In the genomic region with DNA sequence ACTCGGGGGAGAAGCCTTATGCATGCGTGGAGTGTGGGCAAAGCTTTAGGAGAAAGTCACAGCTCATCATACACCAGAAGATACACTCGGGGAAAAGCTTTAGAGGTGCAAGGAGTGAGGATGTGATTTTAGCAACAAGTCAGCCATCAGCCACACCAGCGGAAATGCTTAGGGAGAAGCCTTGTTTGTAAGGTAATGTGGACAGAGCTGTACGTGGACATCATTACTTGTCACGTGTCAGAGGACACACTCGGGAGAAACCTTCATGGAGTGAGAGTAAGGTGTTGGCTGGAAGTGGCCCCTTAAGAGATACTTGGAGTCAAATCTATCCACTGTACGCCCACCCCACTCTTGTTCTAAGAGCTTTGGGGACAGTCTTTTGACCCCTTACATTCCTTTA, we compare ENCODE assay signal across 16 cellular contexts. TPM values are rescaled to one million over a fixed set of nuclear protein-coding genes. Genes with fewer than 3 reads are reported as not detected.
DNase-seq lines count a peak whose midpoint lies in the region; ATAC-seq, FAIRE-seq and TF ChIP-seq lines count a peak whose summit lies in the region.
"Had no signal": no experiment of that assay in that cellular context is flagged by ENCODE, and none has a peak within 500 bp of the region (broad histone marks: within the 10 kb centered on the region; RNA-seq: fewer than 3 reads in every experiment).

No MANE protein-coding gene starts in this region.

- in situ Hi-C loops in GM12878 (cut with MboI) = no loop called here

- no peaks in the 10 kb centered on the region for H3K9me2 ChIP-seq in PC-3 (replicated peaks; ENCODE audit: low read length)

- H2AFZ ChIP-seq in PC-3 (ENCODE audit: low read length) (no peak overlapping the region), GM12878 (ENCODE audit: control insufficient read depth, low read depth, low read length) (no peak overlapping the region), neural progenitor cell (replicated peaks) (no peak overlapping the region)

- FAIRE-seq in GM12878 (lab: Jason Lieb, UNC) = no peak

- H3K79me2 ChIP-seq in PC-3 (ENCODE audit: low read length) (no peaks in the 10 kb centered on the region), GM12878 (ENCODE audit: control insufficient read depth, insufficient read depth, low read length) (no peaks in the 10 kb centered on the region), neural progenitor cell (ENCODE audit: low read depth) (no peaks in the 10 kb centered on the region)

- H3K36me3 Mint-ChIP-seq in Caco-2 (ENCODE audit: insufficient read depth, unreplicated experiment) = peaks cover 35% of the 10 kb centered on the region
- peaks cover 54% of the 10 kb centered on the region for H3K36me3 Mint-ChIP-seq in neural progenitor cell

- no peak for TF ChIP-seq POLR2A in GM12878 (IDR thresholded peaks at IDR 0.05; ENCODE audit: low read depth, low read length)

- H3K9ac ChIP-seq in PC-3 (ENCODE audit: low read length) (no peak overlapping the region), GM12878 (ENCODE audit: control insufficient read depth, insufficient read depth, low read length) (no peak overlapping the region), neural progenitor cell (no peak overlapping the region)
- H3K9ac ChIP-seq: BLaER1 treated with 17β-estradiol and CSF1 and Interleukin-3, amounts not matched to agents 10 nM and 100 nM had no signal

- peaks cover 11% of the 10 kb centered on the region for H3F3A ChIP-seq in PC-3 (ENCODE audit: low read length, unreplicated experiment)
- H3F3A ChIP-seq in neural progenitor cell (ENCODE audit: low read depth) = peaks cover 19% of the 10 kb centered on the region

- RAD21 ChIA-PET in GM12878 (lab: Charles Lee; ENCODE audit: unreplicated experiment) = interaction anchor here (0.6 to 8.9 kb wide), 5 partner anchors 26 to 166 kb away, joined by 3 to 73 read pairs (median 5); a partner anchor contains a TSS

- ATAC-seq in PC-3 = no peak
- ATAC-seq in GM12878 = no peak
- no peak for ATAC-seq in GM21528 (IDR thresholded peaks at IDR 0.05; ENCODE audit: low FRiP score, unreplicated experiment)

- H3K27ac Mint-ChIP-seq in Caco-2 (ENCODE audit: unreplicated experiment) (peak overlapping the region; percentile 72), neural progenitor cell (peak overlapping the region; percentile 83)

- WGBS in GM12878 (ENCODE audit: insufficient coverage, insufficient replicate concordance, low lambda C conversion rate, missing lambda C conversion rate) = 89% methylated on average over 8 of the region's 8 CpGs

- H3K9me3 ChIP-seq in Caco-2 (no peaks in the 10 kb centered on the region), PC-3 (ENCODE audit: low read length) (no peaks in the 10 kb centered on the region), GM12878 (replicated peaks; ENCODE audit: control insufficient read depth, insufficient read depth, low read length) (no peaks in the 10 kb centered on the region; the same call in 2 of the 3 replicates), neural progenitor cell (ENCODE audit: low read depth) (no peaks in the 10 kb centered on the region)

- no TSS peak for BruUV-seq in Caco-2 (replicated peaks; lab: Mats Ljungman, UMichigan)
- BruUV-seq in PC-3 (replicated peaks; lab: Mats Ljungman, UMichigan) = no TSS peak
- TSS peak; percentile 45 for BruUV-seq in GM12878 (replicated peaks; lab: Mats Ljungman, UMichigan)

- H3K27me3 ChIP-seq in Caco-2 (replicated peaks; ENCODE audit: control insufficient read depth, insufficient read depth, low read length) = no peaks in the 10 kb centered on the region
- H3K27me3 ChIP-seq in PC-3 (ENCODE audit: low read length) = no peaks in the 10 kb centered on the region
- H3K27me3 ChIP-seq in GM12878 (replicated peaks in 1 of 2; ENCODE audit: control insufficient read depth in 2 of 2, insufficient read depth in 2 of 2, low read length in 1 of 2) = no peaks in the 10 kb centered on the region
- H3K27me3 ChIP-seq in neural progenitor cell = no peaks in the 10 kb centered on the region
- H3K27me3 ChIP-seq: BLaER1 treated with 17β-estradiol and CSF1 and Interleukin-3, amounts not matched to agents 10 nM and 100 nM had no signal

- no peak for TF ChIP-seq EP300 in GM12878 (IDR thresholded peaks at IDR 0.05; ENCODE audit: borderline replicate concordance in 1 of 2, control insufficient read depth in 1 of 2, low read depth in 2 of 2, low read length in 2 of 2)

- SMC1A ChIA-PET in GM12878 (lab: Charles Lee; ENCODE audit: uncharacterized antibody, unreplicated experiment) = interaction anchor here (1.0 to 2.0 kb wide), 6 partner anchors 21 to 287 kb away, joined by 3 to 7 read pairs (median 4); no protein-coding TSS in a partner anchor

- TF ChIP-seq RAD21 in GM12878 (IDR thresholded peaks at IDR 0.05; ENCODE audit: insufficient read depth, low read depth, low read length) = no peak

- peaks cover 23% of the 10 kb centered on the region for H3K4me1 ChIP-seq in Caco-2
- peaks cover 28% of the 10 kb centered on the region for H3K4me1 ChIP-seq in PC-3 (ENCODE audit: insufficient read depth, low read length)
- no peaks in the 10 kb centered on the region for H3K4me1 ChIP-seq in GM12878 (ENCODE audit: control insufficient read depth, insufficient read depth, low read length)
- no peaks in the 10 kb centered on the region for H3K4me1 ChIP-seq in neural progenitor cell

- peak overlapping the region; percentile 93 for H3K27ac ChIP-seq in PC-3 (ENCODE audit: low read length)
- no peak overlapping the region for H3K27ac ChIP-seq in GM12878 (ENCODE audit: control insufficient read depth, insufficient read depth)
- H3K27ac ChIP-seq in neural progenitor cell = no peak overlapping the region
- H3K27ac ChIP-seq: BLaER1 treated with 17β-estradiol and CSF1 and Interleukin-3, amounts not matched to agents 10 nM and 100 nM had no signal

- no peak overlapping the region for H3K4me2 ChIP-seq in PC-3 (ENCODE audit: low read length)
- no peak overlapping the region for H3K4me2 ChIP-seq in GM12878 (ENCODE audit: control insufficient read depth, insufficient read depth)
- H3K4me2 ChIP-seq in neural progenitor cell = no peak overlapping the region
- H3K4me2 ChIP-seq: BLaER1 treated with 17β-estradiol and CSF1 and Interleukin-3, amounts not matched to agents 10 nM and 100 nM had no signal

- H3K27me3 Mint-ChIP-seq in Caco-2 (ENCODE audit: insufficient read depth, unreplicated experiment) (no peaks in the 10 kb centered on the region), neural progenitor cell (ENCODE audit: insufficient read depth, low read depth) (peaks cover 6% of the 10 kb centered on the region)
- H3K27me3 Mint-ChIP-seq: progenitor cell of endocrine pancreas had no signal

- TF ChIP-seq CTCF in Caco-2 (IDR thresholded peaks at IDR 0.05; ENCODE audit: insufficient read depth in 1 of 2, low read depth in 1 of 2, low read length in 1 of 2, severe bottlenecking in 1 of 2, unreplicated experiment in 1 of 2) (no peak), PC-3 (conservative IDR thresholded peaks at IDR 0.05; ENCODE audit: low read depth, low read length) (no peak), GM12878 (IDR thresholded peaks at IDR 0.05 in 2 of 3, conservative IDR thresholded peaks at IDR 0.05 in 1 of 3; ENCODE audit: control insufficient read depth in 2 of 3, extremely low read depth in 1 of 3, insufficient read depth in 1 of 3, low read depth in 3 of 3, low read length in 3 of 3) (no peak), neural progenitor cell (IDR thresholded peaks at IDR 0.05) (no peak)

- intact Hi-C loops in Caco-2 (cut with micrococcal nuclease; ENCODE audit: unreplicated experiment) (loop anchor here (2.0 kb wide), 1 partner anchor 37 kb away; no protein-coding TSS in a partner anchor), PC-3 (cut with micrococcal nuclease) (loop anchor here (2.0 kb wide), 2 partner anchors 29 to 37 kb away; a partner anchor contains a TSS), GM12878 (cut with micrococcal nuclease; ENCODE audit: unreplicated experiment) (no loop called here)

- POLR2A ChIA-PET in Caco-2 (lab: Charles Lee) = interaction anchor here (0.8 kb wide), 1 partner anchor 167 kb away, joined by 4 read pairs; no protein-coding TSS in a partner anchor
- POLR2A ChIA-PET in PC-3 (lab: Charles Lee; ENCODE audit: unreplicated experiment) = no interaction called here
- POLR2A ChIA-PET in GM12878 (lab: Charles Lee) = no interaction called here

- peaks cover 29% of the 10 kb centered on the region for H3K4me1 Mint-ChIP-seq in Caco-2 (ENCODE audit: low read depth, unreplicated experiment)
- H3K4me1 Mint-ChIP-seq in neural progenitor cell = peaks cover 26% of the 10 kb centered on the region

- no peak overlapping the region for H3K4me3 Mint-ChIP-seq in Caco-2 (ENCODE audit: unreplicated experiment)
- no peak overlapping the region for H3K4me3 Mint-ChIP-seq in neural progenitor cell

- no peak for DNase-seq in Caco-2
- no peak for DNase-seq in PC-3
- DNase-seq in GM12878 (ENCODE audit: low read depth, low spot score) = no peak
- no peak for DNase-seq in neural progenitor cell (ENCODE audit: low spot score)
- DNase-seq in SHP77 treated with DMSO at 0.1 percent for 48 hours (lab: John Stamatoyannopoulos, UW) = no peak
- no peak for DNase-seq in NCI-H128 (lab: John Stamatoyannopoulos, UW; ENCODE audit: unreplicated experiment)
- DNase-seq: aorta, cortex of kidney, NCI-H1930, NCI-H748 treated with DMSO at 0.1 percent for 48 hours, RPMI8226, T-helper 9 cell had no signal

- no peak overlapping the region for H3K4me3 ChIP-seq in Caco-2 (ENCODE audit: low read depth, low read length)
- H3K4me3 ChIP-seq in PC-3 (ENCODE audit: low read length) = no peak overlapping the region
- H3K4me3 ChIP-seq in GM12878 = no peak overlapping the region
- H3K4me3 ChIP-seq in neural progenitor cell = no peak overlapping the region
- H3K4me3 ChIP-seq: BLaER1 treated with 17β-estradiol and CSF1 and Interleukin-3, amounts not matched to agents 10 nM and 100 nM had no signal

- H3K9me3 Mint-ChIP-seq in Caco-2 (ENCODE audit: unreplicated experiment) (no peaks in the 10 kb centered on the region), neural progenitor cell (peaks cover 3% of the 10 kb centered on the region)

- H3K36me3 ChIP-seq in Caco-2 (ENCODE audit: control insufficient read depth, insufficient read depth, low read length) (peaks cover 2% of the 10 kb centered on the region; the same call in 1 of the 2 replicates), PC-3 (ENCODE audit: low read depth, low read length) (peaks cover 8% of the 10 kb centered on the region; the same call in 1 of the 2 replicates), GM12878 (ENCODE audit: control insufficient read depth in 2 of 2, insufficient read depth in 2 of 2, low read length in 1 of 2) (peaks cover 19 to 27% of the 10 kb centered on the region in 2 experiments), neural progenitor cell (no peaks in the 10 kb centered on the region)

- H4K20me1 ChIP-seq in PC-3 (ENCODE audit: low read length) (no peaks in the 10 kb centered on the region), GM12878 (ENCODE audit: control insufficient read depth, insufficient read depth) (no peaks in the 10 kb centered on the region; the same call in 1 of the 2 replicates), neural progenitor cell (ENCODE audit: low read depth) (no peaks in the 10 kb centered on the region)

- CTCF ChIA-PET in Caco-2 (lab: Charles Lee) (interaction anchor here (2.3 kb wide), 1 partner anchor 166 kb away, joined by 20 read pairs; no protein-coding TSS in a partner anchor), PC-3 (lab: Charles Lee) (interaction anchor here (2.2 to 2.7 kb wide), 2 partner anchors 131 to 167 kb away, joined by 5 to 40 read pairs; no protein-coding TSS in a partner anchor), GM12878 (lab: Yijun Ruan, JAX) (interaction anchor here (0.8 to 10.9 kb wide), 4 partner anchors 21 to 167 kb away, joined by 3 to 157 read pairs (median 6); no protein-coding TSS in a partner anchor)

RNA-seq across cellular contexts. Expression of a gene that starts 28.7 kb away (rescaled TPM):
- total RNA-seq in Caco-2 (2022) (9.7 and 10.9 TPM in 2 replicates), PC-3 (2014; rRNA removed) (9.4 and 10.2 TPM in 2 replicates), GM12878 (2014; rRNA removed) (26.5 and 29.0 TPM in 2 replicates), GM12878 (2014; rRNA removed; fragmentation: Illumina TruSeq; extraction: Trizol) (29.5 and 30.2 TPM in 2 replicates), GM12878 (2021) (27.7 and 34.2 TPM in 2 replicates), neural progenitor cell (ENCODE audit: low replicate concordance) (49.9 and 57.3 TPM in 2 replicates)
- total RNA-seq in GM12878 (2013; cell fraction: nucleolus; rRNA removed) = 211 and 232 TPM in 2 replicates
- polyA plus RNA-seq in GM12878 (2011; ENCODE audit: low read depth) = 25.2 TPM
- polyA plus RNA-seq in GM12878 (2011; rRNA removed) (47.2 and 47.9 TPM in 2 replicates), GM12878 (2014; fragmentation: Illumina TruSeq; extraction: Trizol) (36.9 and 47.9 TPM in 2 replicates), GM12878 (2014; fragmentation: Nextera tagmentation; extraction: Ambion mirVana) (10 to 100 TPM in 1 of 2 experiments, 1 to 10 TPM in 1; 6.5 to 10.1 TPM), GM12878 (2014; rRNA removed) (30.2 and 30.8 TPM in 2 replicates), GM12878 (2016; fragmentation: Nextera tagmentation; extraction: Ambion mirVana) (10 to 100 TPM; 19.7 to 20.2 TPM)
- 29.4 and 32.9 TPM in 2 replicates for polyA plus RNA-seq in GM12878 (2011; cell fraction: cytosol; rRNA removed)
- 114 and 142 TPM in 2 replicates for polyA plus RNA-seq in GM12878 (2011; cell fraction: nucleus; rRNA removed)
- 26.2 and 27.8 TPM in 2 replicates for polyA plus RNA-seq in GM12878 (2012)
- polyA minus RNA-seq in GM12878 (2011; rRNA and poly(A)+ RNA removed) = 33.6 and 39.6 TPM in 2 replicates
- 8.0 and 10.2 TPM in 2 replicates for polyA minus RNA-seq in GM12878 (2011; cell fraction: cytosol; rRNA and poly(A)+ RNA removed)
- polyA minus RNA-seq in GM12878 (2011; cell fraction: nucleus; rRNA and poly(A)+ RNA removed) = 24.1 and 29.7 TPM in 2 replicates

RNA-seq across cellular contexts. Expression of a gene that starts 31.6 kb away (rescaled TPM):
- total RNA-seq in Caco-2 (2022) (42.3 and 49.2 TPM in 2 replicates), PC-3 (2014; rRNA removed) (35.2 and 37.4 TPM in 2 replicates), GM12878 (2014; rRNA removed) (27.8 and 33.4 TPM in 2 replicates), GM12878 (2014; rRNA removed; fragmentation: Illumina TruSeq; extraction: Trizol) (26.2 and 28.9 TPM in 2 replicates), GM12878 (2021) (21.3 and 25.5 TPM in 2 replicates), neural progenitor cell (ENCODE audit: low replicate concordance) (18.8 and 26.5 TPM in 2 replicates)
- total RNA-seq in GM12878 (2013; cell fraction: nucleolus; rRNA removed) = 62.9 and 64.4 TPM in 2 replicates
- polyA plus RNA-seq in GM12878 (2011; ENCODE audit: low read depth) = 12.3 TPM
- polyA plus RNA-seq in GM12878 (2011; rRNA removed) (22.1 and 34.2 TPM in 2 replicates), GM12878 (2014; fragmentation: Illumina TruSeq; extraction: Trizol) (22.4 and 31.7 TPM in 2 replicates), GM12878 (2014; fragmentation: Nextera tagmentation; extraction: Ambion mirVana) (10 to 100 TPM; 39.4 to 68.6 TPM), GM12878 (2014; rRNA removed) (27.7 and 27.9 TPM in 2 replicates), GM12878 (2016; fragmentation: Nextera tagmentation; extraction: Ambion mirVana) (10 to 100 TPM; 38.0 to 38.8 TPM)
- polyA plus RNA-seq in GM12878 (2011; cell fraction: cytosol; rRNA removed) = 43.7 and 54.0 TPM in 2 replicates
- 11.2 and 11.5 TPM in 2 replicates for polyA plus RNA-seq in GM12878 (2011; cell fraction: nucleus; rRNA removed)
- polyA plus RNA-seq in GM12878 (2012) = 13.8 and 19.4 TPM in 2 replicates
- 38.5 and 44.2 TPM in 2 replicates for polyA minus RNA-seq in GM12878 (2011; rRNA and poly(A)+ RNA removed)
- polyA minus RNA-seq in GM12878 (2011; cell fraction: cytosol; rRNA and poly(A)+ RNA removed) = 9.1 and 9.9 TPM in 2 replicates
- 10.9 and 12.8 TPM in 2 replicates for polyA minus RNA-seq in GM12878 (2011; cell fraction: nucleus; rRNA and poly(A)+ RNA removed)

RNA-seq across cellular contexts. Expression of a gene that starts 46.3 kb away (rescaled TPM):
- total RNA-seq in Caco-2 (2022) (not detected in 2 replicates), PC-3 (2014; rRNA removed) (not detected in 2 replicates), GM12878 (2014; rRNA removed) (9.8 and 11.7 TPM in 2 replicates), GM12878 (2014; rRNA removed; fragmentation: Illumina TruSeq; extraction: Trizol) (7.4 and 8.7 TPM in 2 replicates), GM12878 (2021) (7.5 and 7.8 TPM in 2 replicates), neural progenitor cell (ENCODE audit: low replicate concordance) (not detected in 2 replicates)
- total RNA-seq in GM12878 (2013; cell fraction: nucleolus; rRNA removed) = not detected in 2 replicates
- 4.9 TPM for polyA plus RNA-seq in GM12878 (2011; ENCODE audit: low read depth)
- polyA plus RNA-seq in GM12878 (2011; rRNA removed) (0.76 and 0.86 TPM in 2 replicates), GM12878 (2014; fragmentation: Illumina TruSeq; extraction: Trizol) (2.3 and 6.9 TPM in 2 replicates), GM12878 (2014; fragmentation: Nextera tagmentation; extraction: Ambion mirVana) (10 to 100 TPM; 25.4 to 34.3 TPM), GM12878 (2014; rRNA removed) (10.4 and 10.9 TPM in 2 replicates), GM12878 (2016; fragmentation: Nextera tagmentation; extraction: Ambion mirVana) (1 to 10 TPM; 3.4 to 3.7 TPM)
- 0.88 and 2.0 TPM in 2 replicates for polyA plus RNA-seq in GM12878 (2011; cell fraction: cytosol; rRNA removed)
- polyA plus RNA-seq in GM12878 (2011; cell fraction: nucleus; rRNA removed) = 0.56 and 0.93 TPM in 2 replicates
- 6.8 and 12.9 TPM in 2 replicates for polyA plus RNA-seq in GM12878 (2012)
- 0.41 and 1.1 TPM in 2 replicates for polyA minus RNA-seq in GM12878 (2011; rRNA and poly(A)+ RNA removed)
- not detected in 2 replicates for polyA minus RNA-seq in GM12878 (2011; cell fraction: cytosol; rRNA and poly(A)+ RNA removed)
- not detected in 2 replicates for polyA minus RNA-seq in GM12878 (2011; cell fraction: nucleus; rRNA and poly(A)+ RNA removed)
- total RNA-seq: progenitor cell of endocrine pancreas, temporal lobe had no signal
